ENCODE assay signal across 8 cellular contexts in genomic region chr20:3744806-3745685, GRCh38. TPM values are rescaled to one million over a fixed set of nuclear protein-coding genes. Genes with fewer than 3 reads are reported as not detected.
A peak's percentile ranks its signal among the peaks of the same experiment; 100 is the strongest.
DNase-seq lines count a peak whose midpoint lies in the region; ATAC-seq and TF ChIP-seq lines count a peak whose summit lies in the region.

No MANE protein-coding gene starts in this region.

- H3K27me3 Mint-ChIP-seq in activated CD4-positive, alpha-beta T cell treated with anti-CD3 and anti-CD28 coated beads, Interleukin-2, amount 10 ng/mL, durations not matched to agents 24 days and 14 days: peaks cover 13% of the 10 kb centered on the region
- no peaks in the 10 kb centered on the region for H3K27me3 Mint-ChIP-seq in natural killer cell (ENCODE audit: low read depth in 2 of 2)

- no peak overlapping the region for H3K27ac Mint-ChIP-seq in activated CD4-positive, alpha-beta T cell treated with anti-CD3 and anti-CD28 coated beads, Interleukin-2, amount 10 ng/mL, durations not matched to agents 24 days and 14 days
- H3K27ac Mint-ChIP-seq in natural killer cell: peak overlapping the region; percentile 65 to 79

- intact Hi-C loops in activated CD4-positive, alpha-beta T cell treated with anti-CD3 and anti-CD28 coated beads, Interleukin-2, amount 10 ng/mL, durations not matched to agents 24 days and 14 days (cut with micrococcal nuclease): no loop called here
- intact Hi-C loops in natural killer cell (cut with micrococcal nuclease): no loop called here
- intact Hi-C loops in thyroid gland (cut with DNase I): no loop called here

- ATAC-seq in natural killer cell (peak; percentile 57 to 91 (median 89)), HG03135 (IDR thresholded peaks at IDR 0.05; ENCODE audit: unreplicated experiment) (no peak)

- no peak for TF ChIP-seq CTCF in natural killer cell (IDR thresholded peaks at IDR 0.05)
- no peak for TF ChIP-seq CTCF in thyroid gland (IDR thresholded peaks at IDR 0.05)

- no peaks in the 10 kb centered on the region for H3K36me3 Mint-ChIP-seq in activated CD4-positive, alpha-beta T cell treated with anti-CD3 and anti-CD28 coated beads, Interleukin-2, amount 10 ng/mL, durations not matched to agents 24 days and 14 days (ENCODE audit: low read depth)
- no peaks in the 10 kb centered on the region for H3K36me3 Mint-ChIP-seq in natural killer cell

- TF ChIP-seq POLR2A in thyroid gland (IDR thresholded peaks at IDR 0.05): no peak

- H3K9me3 ChIP-seq in ectodermal cell (ENCODE audit: control insufficient read depth, low read length): no peaks in the 10 kb centered on the region
- H3K9me3 ChIP-seq in thyroid gland: no peaks in the 10 kb centered on the region

- H3K4me1 Mint-ChIP-seq in activated CD4-positive, alpha-beta T cell treated with anti-CD3 and anti-CD28 coated beads, Interleukin-2, amount 10 ng/mL, durations not matched to agents 24 days and 14 days: peaks cover 11% of the 10 kb centered on the region
- H3K4me1 Mint-ChIP-seq in natural killer cell: peaks cover 4 to 17% of the 10 kb centered on the region in 2 donors

- peak; percentile 60 for DNase-seq in DMS53 treated with DMSO at 0.1 percent for 48 hours (lab: John Stamatoyannopoulos, UW; ENCODE audit: unreplicated experiment)
- DNase-seq in NCI-H1105 (lab: John Stamatoyannopoulos, UW): peak; percentile 83
- DNase-seq in activated CD4-positive, alpha-beta T cell treated with anti-CD3 and anti-CD28 coated beads, Interleukin-2, amount 10 ng/mL, durations not matched to agents 24 days and 14 days: peak; percentile 91
- peak; percentile 49 for DNase-seq in natural killer cell
- DNase-seq in thyroid gland: peak; percentile 65 to 67
- DNase-seq in hippocampal formation (lab: John Stamatoyannopoulos, UW): no peak

- H3K36me3 ChIP-seq in ectodermal cell (ENCODE audit: control insufficient read depth, insufficient read depth, low read length) (no peaks in the 10 kb centered on the region), thyroid gland (no peaks in the 10 kb centered on the region)

- H3K4me3 ChIP-seq in ectodermal cell (ENCODE audit: insufficient read depth, low read depth, low read length) (peak overlapping the region; percentile 29), thyroid gland (replicated peaks in 1 of 3) (no peak overlapping the region)

- H3K27me3 ChIP-seq in ectodermal cell (ENCODE audit: control insufficient read depth, insufficient read depth, low read length, poor library complexity, severe bottlenecking) (peaks cover 47% of the 10 kb centered on the region), thyroid gland (no peaks in the 10 kb centered on the region)

- H3K4me3 Mint-ChIP-seq in activated CD4-positive, alpha-beta T cell treated with anti-CD3 and anti-CD28 coated beads, Interleukin-2, amount 10 ng/mL, durations not matched to agents 24 days and 14 days: peak overlapping the region; percentile 81
- peak overlapping the region; percentile 74 for H3K4me3 Mint-ChIP-seq in natural killer cell

- no peaks in the 10 kb centered on the region for H3K9me3 Mint-ChIP-seq in activated CD4-positive, alpha-beta T cell treated with anti-CD3 and anti-CD28 coated beads, Interleukin-2, amount 10 ng/mL, durations not matched to agents 24 days and 14 days
- no peaks in the 10 kb centered on the region for H3K9me3 Mint-ChIP-seq in natural killer cell

- H3K4me1 ChIP-seq in ectodermal cell (ENCODE audit: control insufficient read depth, insufficient read depth, low read length) (peaks cover 4% of the 10 kb centered on the region), thyroid gland (peaks cover 9 to 21% of the 10 kb centered on the region in 2 donors)

- no peak overlapping the region for H3K27ac ChIP-seq in ectodermal cell (ENCODE audit: insufficient read depth, low read depth, low read length, poor library complexity, severe bottlenecking)
- H3K27ac ChIP-seq in thyroid gland: no peak overlapping the region

- WGBS in ectodermal cell, 2 experiments: 29 to 32% methylated on average over 45 of the region's 45 CpGs
- WGBS in thyroid gland, 2 donors: 29 to 35% methylated on average over 44 of the region's 45 CpGs

RNA-seq across cellular contexts. Expression of gene HSPA12B, which starts 12.6 kb away (rescaled TPM):
- not detected in 2 replicates for total RNA-seq in activated CD4-positive, alpha-beta T cell treated with anti-CD3 and anti-CD28 coated beads, Interleukin-2, amount 10 ng/mL, durations not matched to agents 24 days and 14 days
- polyA plus RNA-seq in ectodermal cell (2013, experiment 1 of 4): 0.65 TPM
- 0.68 TPM for polyA plus RNA-seq in ectodermal cell (2013, experiment 2 of 4)
- 0.64 TPM for polyA plus RNA-seq in ectodermal cell (2013, experiment 3 of 4)
- polyA plus RNA-seq in ectodermal cell (2013, experiment 4 of 4): 0.65 TPM
- not detected for total RNA-seq in natural killer cell
- total RNA-seq in thyroid gland: 10 to 100 TPM in 2 of 4 donors, 1 to 10 TPM in 2; 7.3 to 19.4 (median 13.1) TPM

RNA-seq across cellular contexts. Expression of gene ADISSP, which starts 22.5 kb away (rescaled TPM):
- 62.9 and 68.8 TPM in 2 replicates for total RNA-seq in activated CD4-positive, alpha-beta T cell treated with anti-CD3 and anti-CD28 coated beads, Interleukin-2, amount 10 ng/mL, durations not matched to agents 24 days and 14 days
- polyA plus RNA-seq in ectodermal cell (2013, experiment 1 of 4): 70.7 TPM
- polyA plus RNA-seq in ectodermal cell (2013, experiment 2 of 4): 65.2 TPM
- 60.6 TPM for polyA plus RNA-seq in ectodermal cell (2013, experiment 3 of 4)
- 73.5 TPM for polyA plus RNA-seq in ectodermal cell (2013, experiment 4 of 4)
- total RNA-seq in natural killer cell (10 to 100 TPM; 10.1 to 13.5 (median 12.3) TPM), thyroid gland (10 to 100 TPM; 11.6 to 17.0 (median 16.3) TPM)

RNA-seq across cellular contexts. Expression of gene SIGLEC1, which starts 32.6 kb away (rescaled TPM):
- total RNA-seq in activated CD4-positive, alpha-beta T cell treated with anti-CD3 and anti-CD28 coated beads, Interleukin-2, amount 10 ng/mL, durations not matched to agents 24 days and 14 days: not detected in 2 replicates
- not detected for polyA plus RNA-seq in ectodermal cell (2013, experiment 1 of 4)
- not detected for polyA plus RNA-seq in ectodermal cell (2013, experiment 2 of 4)
- polyA plus RNA-seq in ectodermal cell (2013, experiment 3 of 4): not detected
- not detected for polyA plus RNA-seq in ectodermal cell (2013, experiment 4 of 4)
- total RNA-seq in natural killer cell: under 1 TPM; 0.09 to 0.36 (median 0.30) TPM
- 1 to 10 TPM; 2.6 to 9.1 (median 5.0) TPM for total RNA-seq in thyroid gland

RNA-seq across cellular contexts. Expression of gene SPEF1, which starts 36.2 kb away (rescaled TPM):
- total RNA-seq in activated CD4-positive, alpha-beta T cell treated with anti-CD3 and anti-CD28 coated beads, Interleukin-2, amount 10 ng/mL, durations not matched to agents 24 days and 14 days: not detected in 2 replicates
- polyA plus RNA-seq in ectodermal cell (2013, experiment 1 of 4): 0.50 TPM
- 0.39 TPM for polyA plus RNA-seq in ectodermal cell (2013, experiment 2 of 4)
- 0.37 TPM for polyA plus RNA-seq in ectodermal cell (2013, experiment 3 of 4)
- 0.45 TPM for polyA plus RNA-seq in ectodermal cell (2013, experiment 4 of 4)
- total RNA-seq in natural killer cell (under 1 TPM in 1 of 3 donors, not detected in 2; 0.23 TPM), thyroid gland (1 to 10 TPM in 3 of 4 donors, under 1 TPM in 1; 0.13 to 2.5 (median 2.0) TPM)

RNA-seq across cellular contexts. Expression of gene CENPB, which starts 41.5 kb away (rescaled TPM):
- total RNA-seq in activated CD4-positive, alpha-beta T cell treated with anti-CD3 and anti-CD28 coated beads, Interleukin-2, amount 10 ng/mL, durations not matched to agents 24 days and 14 days: 72.8 and 74.4 TPM in 2 replicates
- polyA plus RNA-seq in ectodermal cell (2013, experiment 1 of 4): 43.6 TPM
- polyA plus RNA-seq in ectodermal cell (2013, experiment 2 of 4): 49.4 TPM
- 35.0 TPM for polyA plus RNA-seq in ectodermal cell (2013, experiment 3 of 4)
- polyA plus RNA-seq in ectodermal cell (2013, experiment 4 of 4): 40.1 TPM
- total RNA-seq in natural killer cell: 10 to 100 TPM; 46.7 to 62.6 (median 55.4) TPM
- 10 to 100 TPM; 64.8 to 94.9 (median 80.8) TPM for total RNA-seq in thyroid gland

Comparison
In these comparisons a context has a peak if more than half of its experiments do, and no peak if none do; other contexts are left out.
1. DNase-seq: peak in DMS53 treated with DMSO at 0.1 percent for 48 hours (single experiment), NCI-H1105 (single experiment), activated CD4-positive, alpha-beta T cell treated with anti-CD3 and anti-CD28 coated beads, Interleukin-2, amount 10 ng/mL, durations not matched to agents 24 days and 14 days (single experiment), natural killer cell (single experiment) and thyroid gland (2 of 2); none in hippocampal formation (0 of 2).